Comparison of ENCODE assay signal across 10 cellular contexts in genomic region chr1:46520063-46520911, GRCh38. TPM values are rescaled to one million over a fixed set of nuclear protein-coding genes. Genes with fewer than 3 reads are reported as not detected.
DNase-seq lines count a peak whose midpoint lies in the region; ATAC-seq and TF ChIP-seq lines count a peak whose summit lies in the region.
"Had no signal": no experiment of that assay in that cellular context is flagged by ENCODE, and none has a peak within 500 bp of the region (broad histone marks: within the 10 kb centered on the region; RNA-seq: fewer than 3 reads in every experiment).

No MANE protein-coding gene starts in this region.

- H3K4me2 ChIP-seq in GM23248 (ENCODE audit: unreplicated experiment), result peak overlapping the region; percentile 13

- in situ Hi-C loops in GM23248 (cut with MboI), result loop anchor here (10.0 kb wide), 1 partner anchor 45 kb away; no protein-coding TSS in a partner anchor

- H3K79me2 ChIP-seq in GM23248 (ENCODE audit: insufficient read depth), result no peaks in the 10 kb centered on the region

- H3K4me3 ChIP-seq in GM23248, result no peak overlapping the region
- no peak overlapping the region for H3K4me3 ChIP-seq in epithelial cell of esophagus (ENCODE audit: low read length)

- peaks cover 24% of the 10 kb centered on the region; the same call in 1 of the 2 replicates for H3F3A ChIP-seq in GM23248 (ENCODE audit: insufficient read depth)

- peak overlapping the region; percentile 36; the same call in 1 of the 2 replicates for H3K9ac ChIP-seq in GM23248

- DNase-seq in GM23248 (peak; percentile 91), NCI-H226 (peak; percentile 87), epithelial cell of esophagus (ENCODE audit: low read depth) (peak; percentile 77), renal cortical epithelial cell (ENCODE audit: low read depth) (peak; percentile 80), mucosa of gallbladder (ENCODE audit: low spot score) (no peak), cortex of kidney (lab: John Stamatoyannopoulos, UW) (no peak)
- DNase-seq: activated CD8-positive, alpha-beta memory T cell treated with anti-CD3 and anti-CD28 coated beads for 24 hours; effector memory CD4-positive, alpha-beta T cell had no signal

- no peaks in the 10 kb centered on the region for H4K20me1 ChIP-seq in GM23248 (ENCODE audit: insufficient read depth)

- H3K36me3 ChIP-seq in GM23248 (ENCODE audit: low read depth), result no peaks in the 10 kb centered on the region

- no peak for ATAC-seq in HG02571 (IDR thresholded peaks at IDR 0.05; ENCODE audit: unreplicated experiment)

- no peaks in the 10 kb centered on the region for H3K27me3 ChIP-seq in GM23248 (replicated peaks; ENCODE audit: insufficient read depth)

- WGBS in GM23248 (ENCODE audit: low coverage in 1 of 2, low lambda C conversion rate in 2 of 2, missing lambda C conversion rate in 2 of 2), 2 experiments, result 30 to 34% methylated on average over 14 of the region's 15 CpGs

- no peak overlapping the region for H2AFZ ChIP-seq in GM23248

- no peaks in the 10 kb centered on the region for H3K9me2 ChIP-seq in GM23248 (ENCODE audit: insufficient read depth)

- no peak for TF ChIP-seq CTCF in epithelial cell of esophagus (IDR thresholded peaks at IDR 0.05; ENCODE audit: insufficient read depth, low read depth, low read length, missing control alignments)

- H3K4me1 ChIP-seq in GM23248 (ENCODE audit: insufficient read depth), result peaks cover 34% of the 10 kb centered on the region

- no peaks in the 10 kb centered on the region for H3K9me3 ChIP-seq in GM23248 (ENCODE audit: low read depth)

- H3K27ac ChIP-seq in GM23248, result peak overlapping the region; percentile 45

RNA-seq across cellular contexts. Expression of gene DMBX1, which starts 30.7 kb away (rescaled TPM):
- not detected in 2 replicates for total RNA-seq in GM23248 (2014; rRNA removed; shearing (Covaris generic))
- polyA plus RNA-seq in GM23248 (2016; fragmentation: Nextera tagmentation; extraction: Ambion mirVana), result not detected in 2 replicates
- total RNA-seq in renal cortical epithelial cell (not detected in 2 replicates), mucosa of gallbladder (not detected)
- total RNA-seq: neural crest cell had no signal

RNA-seq across cellular contexts. Expression of gene KNCN, which starts 31.2 kb away (rescaled TPM):
- not detected in 2 replicates for total RNA-seq in GM23248 (2014; rRNA removed; shearing (Covaris generic))
- not detected in 2 replicates for polyA plus RNA-seq in GM23248 (2016; fragmentation: Nextera tagmentation; extraction: Ambion mirVana)
- not detected in 2 replicates for total RNA-seq in renal cortical epithelial cell
- not detected for total RNA-seq in mucosa of gallbladder
- total RNA-seq: neural crest cell had no signal

Comparison
In these comparisons a context has a peak if more than half of its experiments do, and no peak if none do; other contexts are left out.
1. DNase-seq: peak in GM23248 (single experiment), NCI-H226 (single experiment), epithelial cell of esophagus (single experiment) and renal cortical epithelial cell (single experiment); none in mucosa of gallbladder (single experiment) and cortex of kidney (single experiment).